ENCODE assay signal across 8 cellular contexts in the genomic region with DNA sequence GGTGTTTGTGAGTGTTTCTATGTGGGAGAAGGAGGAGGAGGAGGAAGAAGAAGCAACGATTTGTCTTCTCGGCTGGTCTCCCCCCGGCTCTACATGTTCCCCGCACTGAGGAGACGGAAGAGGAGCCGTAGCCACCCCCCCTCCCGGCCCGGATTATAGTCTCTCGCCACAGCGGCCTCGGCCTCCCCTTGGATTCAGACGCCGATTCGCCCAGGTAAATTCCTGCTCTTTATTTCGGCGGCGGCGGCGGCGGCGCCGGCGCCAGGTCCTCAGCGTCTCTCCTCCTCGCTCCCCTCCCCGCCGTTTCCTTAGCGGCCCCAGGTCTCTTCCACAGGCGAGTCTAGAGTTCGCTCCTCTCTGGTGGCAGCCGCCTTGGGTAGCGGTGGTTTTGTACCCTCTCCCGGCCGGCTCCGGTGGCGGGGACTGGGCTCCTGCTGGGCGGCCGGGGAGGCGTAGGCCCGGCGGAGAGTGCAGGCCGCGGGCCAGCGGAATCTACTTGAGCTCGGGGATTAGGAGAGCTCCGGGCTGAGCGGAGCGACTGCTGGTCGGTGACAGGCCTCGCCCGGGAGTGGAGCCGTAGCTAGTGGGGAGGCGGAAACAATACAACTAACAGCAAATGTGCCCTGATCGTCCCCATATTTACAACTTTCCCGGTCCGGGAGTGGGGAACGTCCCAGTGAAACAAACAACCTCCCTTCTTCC. TPM values are rescaled to one million over a fixed set of nuclear protein-coding genes. Genes with fewer than 3 reads are reported as not detected.
A peak's percentile ranks its signal among the peaks of the same experiment; 100 is the strongest.
DNase-seq lines count a peak whose midpoint lies in the region; ATAC-seq, FAIRE-seq and TF ChIP-seq lines count a peak whose summit lies in the region.

No MANE protein-coding gene starts in this region.

- H3K4me1 ChIP-seq in A549, result peaks cover 38% of the 10 kb centered on the region
- peaks cover 22% of the 10 kb centered on the region for H3K4me1 ChIP-seq in mucosa of stomach (ENCODE audit: control insufficient read depth, insufficient read depth, low read length)

- no peak for TF ChIP-seq CTCF in A549 (IDR thresholded peaks at IDR 0.05)

- peak overlapping the region; percentile 94 to 97 for H3K27ac ChIP-seq in A549

- H3K9me3 ChIP-seq in A549, result no peaks in the 10 kb centered on the region
- no peaks in the 10 kb centered on the region for H3K9me3 ChIP-seq in mucosa of stomach (ENCODE audit: control insufficient read depth, low read length)

- H3K36me3 ChIP-seq in mucosa of stomach (ENCODE audit: control insufficient read depth, insufficient read depth, low read length), result no peaks in the 10 kb centered on the region

- DNase-seq in A549 (ENCODE audit: low read depth in 1 of 2, low spot score in 1 of 2) (peak; percentile 36 to 71), NCI-H82 treated with DMSO at 0.1 percent for 48 hours (lab: John Stamatoyannopoulos, UW; ENCODE audit: unreplicated experiment) (peak; percentile 15), activated T-cell treated with anti-CD3 and anti-CD28 coated beads for 4 hours (peak; percentile 37), erythroblast (lab: John Stamatoyannopoulos, UW) (peak; percentile 81 to 89)
- peak; percentile 71 for DNase-seq in stimulated activated CD8-positive, alpha-beta memory T cell treated with anti-CD3 and anti-CD28 coated beads, Interleukin-4, amount 100 ng/mL, for 48 hours

- FAIRE-seq in A549 (lab: Jason Lieb, UNC), result no peak

- POLR2A ChIA-PET in A549 (lab: Yijun Ruan, JAX), result interaction anchor here (1.1 kb wide), 1 partner anchor 143 kb away, joined by 4 read pairs; no protein-coding TSS in a partner anchor

- peak overlapping the region; percentile 91 for H3K4me2 ChIP-seq in A549

- H3K27me3 ChIP-seq in mucosa of stomach (ENCODE audit: control insufficient read depth, insufficient read depth, low read length), result no peaks in the 10 kb centered on the region

- TF ChIP-seq POLR2A in A549 (IDR thresholded peaks at IDR 0.05; ENCODE audit: low read length), result no peak
- no peak for TF ChIP-seq POLR2A in erythroblast (IDR thresholded peaks at IDR 0.05; ENCODE audit: low read length)

- H3K4me3 ChIP-seq in A549 (peak overlapping the region; percentile 87), mucosa of stomach (ENCODE audit: low read length) (peak overlapping the region; percentile 85)

- TF ChIP-seq EP300 in A549 (IDR thresholded peaks at IDR 0.05), result no peak

- CTCF ChIA-PET in A549 (lab: Yijun Ruan, JAX), result interaction anchor here (0.8 to 2.0 kb wide), 5 partner anchors 51 to 148 kb away, joined by 3 to 7 read pairs (median 4); no protein-coding TSS in a partner anchor

- peak overlapping the region; percentile 95 for H3K9ac ChIP-seq in mucosa of stomach (ENCODE audit: low read length)

- peak; percentile 67 to 68 for ATAC-seq in A549
- peak; percentile 16 for ATAC-seq in GM19023 (IDR thresholded peaks at IDR 0.05; ENCODE audit: unreplicated experiment)
- ATAC-seq in HG03442 (IDR thresholded peaks at IDR 0.05; ENCODE audit: unreplicated experiment), result peak; percentile 24

- WGBS in A549 (ENCODE audit: missing lambda C conversion rate), result 1% methylated on average over 32 of the region's 57 CpGs

- no peak for TF ChIP-seq RAD21 in A549 (conservative IDR thresholded peaks at IDR 0.05 in 1 of 2, IDR thresholded peaks at IDR 0.05 in 1 of 2)

TF ChIP-seq in A549, 52 proteins besides CTCF, POLR2A, EP300 and RAD21:
- TF ChIP-seq FOXS1 (CRISPR knock-in tag; IDR thresholded peaks at IDR 0.05), result no peak
- TF ChIP-seq, protein P1, sequence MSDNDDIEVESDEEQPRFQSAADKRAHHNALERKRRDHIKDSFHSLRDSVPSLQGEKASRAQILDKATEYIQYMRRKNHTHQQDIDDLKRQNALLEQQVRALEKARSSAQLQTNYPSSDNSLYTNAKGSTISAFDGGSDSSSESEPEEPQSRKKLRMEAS (IDR thresholded peaks at IDR 0.05), result 0 out of 2 replicates have a peak, but pooled peaks have one; percentile 5
- TF ChIP-seq, protein P2, sequence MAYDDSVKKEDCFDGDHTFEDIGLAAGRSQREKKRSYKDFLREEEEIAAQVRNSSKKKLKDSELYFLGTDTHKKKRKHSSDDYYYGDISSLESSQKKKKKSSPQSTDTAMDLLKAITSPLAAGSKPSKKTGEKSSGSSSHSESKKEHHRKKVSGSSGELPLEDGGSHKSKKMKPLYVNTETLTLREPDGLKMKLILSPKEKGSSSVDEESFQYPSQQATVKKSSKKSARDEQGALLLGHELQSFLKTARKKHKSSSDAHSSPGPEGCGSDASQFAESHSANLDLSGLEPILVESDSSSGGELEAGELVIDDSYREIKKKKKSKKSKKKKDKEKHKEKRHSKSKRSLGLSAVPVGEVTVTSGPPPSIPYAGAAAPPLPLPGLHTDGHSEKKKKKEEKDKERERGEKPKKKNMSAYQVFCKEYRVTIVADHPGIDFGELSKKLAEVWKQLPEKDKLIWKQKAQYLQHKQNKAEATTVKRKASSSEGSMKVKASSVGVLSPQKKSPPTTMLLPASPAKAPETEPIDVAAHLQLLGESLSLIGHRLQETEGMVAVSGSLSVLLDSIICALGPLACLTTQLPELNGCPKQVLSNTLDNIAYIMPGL (CRISPR knock-in tag; IDR thresholded peaks at IDR 0.05; ENCODE audit: borderline replicate concordance), result peak; percentile 96
- TF ChIP-seq PHF8 (IDR thresholded peaks at IDR 0.05; ENCODE audit: borderline replicate concordance, low read depth), result peak; percentile 97
- 0 out of 2 replicates have a peak, but pooled peaks have one; percentile 33 for TF ChIP-seq KDM5A (IDR thresholded peaks at IDR 0.05)
- TF ChIP-seq CHD4 (IDR thresholded peaks at IDR 0.05; ENCODE audit: borderline replicate concordance), result no peak

RNA-seq across cellular contexts. Expression of gene NIPBL, which starts 0.5 kb away (rescaled TPM):
- 33.4 and 40.9 TPM in 2 replicates for polyA plus RNA-seq in A549 (2011; rRNA removed)
- polyA plus RNA-seq in A549 (2012; cell fraction: cytosol; rRNA removed), result 4.5 and 5.4 TPM in 2 replicates
- polyA plus RNA-seq in A549 (2012; cell fraction: nucleus; rRNA removed), result 5.2 and 6.0 TPM in 2 replicates
- 12.3 to 12.7 TPM (median 12.4 TPM) in 3 replicates for polyA plus RNA-seq in A549 (2017; fragmentation: RNase III; extraction: RNeasy Plus Mini Kit Qiagen cat#74134 plus additional on column Dnase treatment)
- polyA minus RNA-seq in A549 (2011; rRNA and poly(A)+ RNA removed), result 109 and 127 TPM in 2 replicates

Comparison
In these comparisons a context has a peak if more than half of its experiments do, and no peak if none do; other contexts are left out.
1. Peak in every context shown above with its lines: DNase-seq, ATAC-seq, H3K4me3 ChIP-seq and H3K27ac ChIP-seq.
2. ATAC-seq: peak in every context shown above with its lines; median percentile 68 in A549; 24 in HG03442; 16 in GM19023.
3. DNase-seq: peak in every context shown above with its lines; median percentile 85 in erythroblast; 71 in stimulated activated CD8-positive, alpha-beta memory T cell treated with anti-CD3 and anti-CD28 coated beads, Interleukin-4, amount 100 ng/mL, for 48 hours; 54 in A549; 37 in activated T-cell treated with anti-CD3 and anti-CD28 coated beads for 4 hours; 15 in NCI-H82 treated with DMSO at 0.1 percent for 48 hours.